25 cellular contexts compared by ENCODE assay signal in genomic region chr5:74816875-74817274, GRCh38.
"Had no signal": no experiment of that assay in that cellular context is flagged by ENCODE, and none has a peak within 500 bp of the region (broad histone marks: within the 10 kb centered on the region; RNA-seq: fewer than 3 reads in every experiment).

No MANE protein-coding gene starts in this region.

- H3K4me3 Mint-ChIP-seq: activated CD8-positive, alpha-beta T cell treated with anti-CD3 and anti-CD28 coated beads, Interleukin-2, amount 10 ng/mL, durations not matched to agents 7 days and 5 days; activated naive CD4-positive, alpha-beta T cell treated with anti-CD3 and anti-CD28 coated beads, Interleukin-2, amount 50 U/mL, for 24 hours; activated T-helper 1 cell treated with anti-CD3 and anti-CD28 coated beads, Interleukin-12 subunit alpha, Interleukin-12 subunit beta, Interleukin-2, Interleukin-4 antibody, amounts not matched to agents 30 ng/mL and 10 ng/mL and 1 ng/mL, durations not matched to agents 14 hours and 24 hours and 36 hours; immature natural killer cell; stimulated activated effector memory CD8-positive, alpha-beta T cell treated with anti-CD3 and anti-CD28 coated beads, Interleukin-12 subunit alpha, Interleukin-12 subunit beta, amount 100 ng/mL, for 72 hours; stimulated activated naive CD8-positive, alpha-beta T cell treated with anti-CD3 and anti-CD28 coated beads, Interleukin-15, amount 100 ng/mL, for 72 hours; T-helper 2 cell treated with Interferon-gamma antibody and Interleukin-4, amounts not matched to agents 5 μg/mL and 100 μg/mL, for 36 hours had no signal

- H3K9me3 Mint-ChIP-seq: activated naive CD4-positive, alpha-beta T cell treated with anti-CD3 and anti-CD28 coated beads, Interleukin-2, amount 50 U/mL, for 24 hours; activated T-helper 1 cell treated with anti-CD3 and anti-CD28 coated beads, Interleukin-12 subunit alpha, Interleukin-12 subunit beta, Interleukin-2, Interleukin-4 antibody, amounts not matched to agents 30 ng/mL and 10 ng/mL and 1 ng/mL, durations not matched to agents 14 hours and 24 hours and 36 hours; immature natural killer cell; naive B cell; stimulated activated effector memory CD8-positive, alpha-beta T cell treated with anti-CD3 and anti-CD28 coated beads, Interleukin-12 subunit alpha, Interleukin-12 subunit beta, amount 100 ng/mL, for 72 hours; stimulated activated naive CD8-positive, alpha-beta T cell treated with anti-CD3 and anti-CD28 coated beads, Interleukin-15, amount 100 ng/mL, for 72 hours; T-helper 2 cell treated with Interferon-gamma antibody and Interleukin-4, amounts not matched to agents 5 μg/mL and 100 μg/mL, for 36 hours had no signal

- H3K27ac ChIP-seq: body of pancreas, cardiac muscle cell, esophagus squamous epithelium, gastrocnemius medialis, lower lobe of right lung, right lobe of liver, skin epidermis, tibial artery, VCaP had no signal

- DNase-seq: activated CD4-positive, alpha-beta T cell treated with anti-CD3 and anti-CD28 coated beads, Interleukin-2, amount 50 U/mL, for 1 hour; activated CD4-positive, CD25-positive, alpha-beta regulatory T cell treated with anti-CD3 and anti-CD28 coated beads, Interleukin-2, amount 50 U/mL, for 72 hours; activated CD8-positive, alpha-beta T cell treated with anti-CD3 and anti-CD28 coated beads, Interleukin-2, amount 10 ng/mL, durations not matched to agents 7 days and 5 days; activated gamma-delta T cell; anterior cingulate cortex; body of pancreas; esophagus squamous epithelium; gastrocnemius medialis; hippocampal formation; immature natural killer cell; lower lobe of right lung; naive B cell; occipital lobe; right lobe of liver; stimulated activated CD4-positive, alpha-beta T cell treated with anti-CD3 and anti-CD28 coated beads, Interleukin-1b, Interleukin-23, amount 100 ng/mL, for 48 hours; stimulated activated naive CD8-positive, alpha-beta T cell treated with anti-CD3 and anti-CD28 coated beads, Interleukin-15, amount 100 ng/mL, for 72 hours; tibial artery had no signal

- H3K27ac Mint-ChIP-seq: activated CD8-positive, alpha-beta T cell treated with anti-CD3 and anti-CD28 coated beads, Interleukin-2, amount 10 ng/mL, durations not matched to agents 7 days and 5 days; activated naive CD4-positive, alpha-beta T cell treated with anti-CD3 and anti-CD28 coated beads, Interleukin-2, amount 50 U/mL, for 24 hours; activated T-helper 1 cell treated with anti-CD3 and anti-CD28 coated beads, Interleukin-12 subunit alpha, Interleukin-12 subunit beta, Interleukin-2, Interleukin-4 antibody, amounts not matched to agents 30 ng/mL and 10 ng/mL and 1 ng/mL, durations not matched to agents 14 hours and 24 hours and 36 hours; stimulated activated effector memory CD8-positive, alpha-beta T cell treated with anti-CD3 and anti-CD28 coated beads, Interleukin-12 subunit alpha, Interleukin-12 subunit beta, amount 100 ng/mL, for 72 hours; T-helper 2 cell treated with Interferon-gamma antibody and Interleukin-4, amounts not matched to agents 5 μg/mL and 100 μg/mL, for 36 hours had no signal

- H3K4me3 ChIP-seq: body of pancreas, cardiac muscle cell, esophagus squamous epithelium, gastrocnemius medialis, lower lobe of right lung, right lobe of liver, skin epidermis, tibial artery had no signal

- H3K9me3 ChIP-seq: body of pancreas, esophagus squamous epithelium, gastrocnemius medialis, lower lobe of right lung, right lobe of liver, tibial artery had no signal

- H3K27me3 ChIP-seq: body of pancreas, cardiac muscle cell, esophagus squamous epithelium, gastrocnemius medialis, right lobe of liver, tibial artery had no signal

- H3K27me3 Mint-ChIP-seq: activated naive CD4-positive, alpha-beta T cell treated with anti-CD3 and anti-CD28 coated beads, Interleukin-2, amount 50 U/mL, for 24 hours; naive B cell; stimulated activated naive CD8-positive, alpha-beta T cell treated with anti-CD3 and anti-CD28 coated beads, Interleukin-15, amount 100 ng/mL, for 72 hours had no signal

- ATAC-seq: activated CD8-positive, alpha-beta T cell treated with anti-CD3 and anti-CD28 coated beads, Interleukin-2, amount 10 ng/mL, durations not matched to agents 7 days and 5 days; body of pancreas; gastrocnemius medialis; left lobe of liver; lower lobe of right lung; right lobe of liver; stimulated activated effector memory CD8-positive, alpha-beta T cell treated with anti-CD3 and anti-CD28 coated beads, Interleukin-12 subunit alpha, Interleukin-12 subunit beta, amount 100 ng/mL, for 72 hours; stimulated activated naive CD8-positive, alpha-beta T cell treated with anti-CD3 and anti-CD28 coated beads, Interleukin-15, amount 100 ng/mL, for 72 hours had no signal

- H3K36me3 ChIP-seq: cardiac muscle cell, esophagus squamous epithelium, gastrocnemius medialis, lower lobe of right lung, right lobe of liver, tibial artery had no signal

- H3K4me1 Mint-ChIP-seq: naive B cell had no signal

- H3K4me1 ChIP-seq: body of pancreas, esophagus squamous epithelium, gastrocnemius medialis, lower lobe of right lung, right lobe of liver, tibial artery had no signal
